In genomic region chr15:45456212-45457106, GRCh38 we compare ENCODE assay signal across 9 cellular contexts.
DNase-seq lines count a peak whose midpoint lies in the region; ATAC-seq, FAIRE-seq and TF ChIP-seq lines count a peak whose summit lies in the region.
"Had no signal": no experiment of that assay in that cellular context is flagged by ENCODE, and none has a peak within 500 bp of the region (broad histone marks: within the 10 kb centered on the region; RNA-seq: fewer than 3 reads in every experiment).

No MANE protein-coding gene starts in this region.

- H3K56ac ChIP-seq in H1 (replicated peaks; ENCODE audit: insufficient read length, low read depth, low read length): no peak overlapping the region

- H3K4me1 ChIP-seq in H1 (replicated peaks in 1 of 4; ENCODE audit: control insufficient read depth in 3 of 4, insufficient read depth in 4 of 4, low read length in 3 of 4) (no peaks in the 10 kb centered on the region), thoracic aorta (ENCODE audit: control insufficient read depth in 1 of 2, low read depth in 2 of 2) (peaks cover 3 to 6% of the 10 kb centered on the region in 2 donors)

- H3K36me3 Mint-ChIP-seq in CD4-positive, alpha-beta T cell (ENCODE audit: low read depth): no peaks in the 10 kb centered on the region
- no peaks in the 10 kb centered on the region for H3K36me3 Mint-ChIP-seq in natural killer cell

- H2BK5ac ChIP-seq in H1 (ENCODE audit: low read depth, low read length): no peak overlapping the region

- no peaks in the 10 kb centered on the region for H3K36me3 ChIP-seq in MG63
- no peaks in the 10 kb centered on the region for H3K36me3 ChIP-seq in H1 (ENCODE audit: control insufficient read depth in 2 of 4, insufficient read depth in 4 of 4, low read length in 3 of 4)
- no peaks in the 10 kb centered on the region for H3K36me3 ChIP-seq in thoracic aorta
- H3K36me3 ChIP-seq: HAP-1 had no signal

- H2AK5ac ChIP-seq in H1 (ENCODE audit: low read depth, low read length): no peak overlapping the region

- H4K5ac ChIP-seq in H1 (ENCODE audit: insufficient read length, low read depth, low read length): no peak overlapping the region

- H4K8ac ChIP-seq in H1 (ENCODE audit: extremely low read depth, insufficient read depth, low read length): no peak overlapping the region

- H3K4ac ChIP-seq in H1 (replicated peaks; ENCODE audit: insufficient read length, low read depth, low read length): no peak overlapping the region

- CTCF ChIA-PET in CD4-positive, alpha-beta T cell (lab: Charles Lee): interaction anchor here (1.7 to 3.8 kb wide), 6 partner anchors 24 to 158 kb away, joined by 6 to 30 read pairs (median 14); a partner anchor contains a TSS
- CTCF ChIA-PET in H1 (lab: Charles Lee; ENCODE audit: partially characterized antibody): interaction anchor here (0.7 to 6.6 kb wide), 33 partner anchors 12 to 293 kb away, joined by 3 to 76 read pairs (median 5); a partner anchor contains a TSS

- peaks cover 0 to 2% of the 10 kb centered on the region in 2 experiments for H4K20me1 ChIP-seq in H1 (replicated peaks in 1 of 2; ENCODE audit: control insufficient read depth in 1 of 2, insufficient read depth in 2 of 2, low read length in 2 of 2)

- H3K4me1 Mint-ChIP-seq in CD4-positive, alpha-beta T cell (ENCODE audit: low read depth): peaks cover 49% of the 10 kb centered on the region
- H3K4me1 Mint-ChIP-seq in natural killer cell: peaks cover 21 to 26% of the 10 kb centered on the region in 2 donors

- H3K27ac Mint-ChIP-seq in CD4-positive, alpha-beta T cell: peak overlapping the region; percentile 83
- H3K27ac Mint-ChIP-seq in natural killer cell: peak overlapping the region; percentile 21 to 38

- no peak overlapping the region for H3K4me2 ChIP-seq in H1 (ENCODE audit: insufficient read depth in 1 of 2, low read depth in 2 of 2, low read length in 2 of 2)

- no peaks in the 10 kb centered on the region for H3K27me3 Mint-ChIP-seq in CD4-positive, alpha-beta T cell
- no peaks in the 10 kb centered on the region for H3K27me3 Mint-ChIP-seq in natural killer cell (ENCODE audit: low read depth in 2 of 2)

- no peak overlapping the region for H3K27ac ChIP-seq in CD4-positive, alpha-beta T cell (ENCODE audit: low read depth, low read length)
- H3K27ac ChIP-seq in H1 (ENCODE audit: low read depth, low read length) (no peak overlapping the region), thoracic aorta (no peak overlapping the region)

- FAIRE-seq in H1 (lab: Jason Lieb, UNC): no peak

- H2BK15ac ChIP-seq in H1 (ENCODE audit: low read length): no peak overlapping the region

- POLR2A ChIA-PET in CD4-positive, alpha-beta T cell (lab: Charles Lee): interaction anchor here (0.7 to 2.0 kb wide), 4 partner anchors 25 to 335 kb away, joined by 3 to 8 read pairs (median 4); a partner anchor contains a TSS
- POLR2A ChIA-PET in H1 (lab: Charles Lee; ENCODE audit: partially characterized antibody): no interaction called here

- no peak overlapping the region for H3K23ac ChIP-seq in H1 (ENCODE audit: insufficient read length)

- H3K4me3 ChIP-seq in MG63 (no peak overlapping the region), H1 (ENCODE audit: extremely low read depth in 1 of 4, insufficient read depth in 2 of 4, low read depth in 3 of 4, low read length in 4 of 4) (no peak overlapping the region), thoracic aorta (no peak overlapping the region)
- H3K4me3 ChIP-seq: HAP-1 had no signal

- H3K9ac ChIP-seq in H1 (replicated peaks in 1 of 4; ENCODE audit: extremely low read depth in 1 of 4, low read depth in 3 of 4, low read length in 3 of 4): no peak overlapping the region

- H2AFZ ChIP-seq in H1 (ENCODE audit: low read length): no peak overlapping the region

- no peak overlapping the region for H2BK20ac ChIP-seq in H1 (ENCODE audit: low read length)

- TF ChIP-seq CTCF in CD4-positive, alpha-beta T cell (IDR thresholded peaks at IDR 0.05): no peak
- TF ChIP-seq CTCF in H1 (IDR thresholded peaks at IDR 0.05; ENCODE audit: control extremely low read depth in 1 of 3, insufficient read depth in 1 of 3, low read depth in 1 of 3, low read length in 3 of 3) (no peak), natural killer cell (IDR thresholded peaks at IDR 0.05) (no peak), thoracic aorta (IDR thresholded peaks at IDR 0.05) (no peak)

- no peak overlapping the region for H4K91ac ChIP-seq in H1 (replicated peaks; ENCODE audit: insufficient read length, low read length)

- no peak for TF ChIP-seq RAD21 in H1 (IDR thresholded peaks at IDR 0.05 in 1 of 2, conservative IDR thresholded peaks at IDR 0.05 in 1 of 2; ENCODE audit: low read depth in 2 of 2, low read length in 2 of 2)

- H3K23me2 ChIP-seq in H1 (ENCODE audit: low read depth, low read length): peaks cover 5% of the 10 kb centered on the region; the same call in 1 of the 2 replicates

- DNase-seq in CD4-positive, alpha-beta T cell: peak in 9 of 10 experiments; percentile 22 to 67 (median 40)
- DNase-seq in MG63: peak; percentile 93
- peak; percentile 68 to 78 for DNase-seq in activated CD4-positive, alpha-beta T cell treated with anti-CD3 and anti-CD28 coated beads, Interleukin-2, amount 50 U/mL, for 48 hours
- DNase-seq in H1 (ENCODE audit: low read depth in 1 of 2, low spot score in 2 of 2): no peak
- DNase-seq in natural killer cell: no peak
- DNase-seq in thoracic aorta (ENCODE audit: low spot score): peak; percentile 31

- no peaks in the 10 kb centered on the region for H3K27me3 ChIP-seq in CD4-positive, alpha-beta T cell (ENCODE audit: control insufficient read depth, insufficient read depth, low read length)
- H3K27me3 ChIP-seq in MG63 (no peaks in the 10 kb centered on the region), H1 (replicated peaks in 1 of 4; ENCODE audit: control insufficient read depth in 3 of 4, extremely low read depth in 1 of 4, insufficient read depth in 3 of 4, low read length in 3 of 4) (peaks cover 7 to 15% (median 10%) of the 10 kb centered on the region in 4 experiments), thoracic aorta (replicated peaks; ENCODE audit: insufficient read depth) (no peaks in the 10 kb centered on the region)

- no peaks in the 10 kb centered on the region for H3K9me3 ChIP-seq in CD4-positive, alpha-beta T cell (ENCODE audit: control insufficient read depth, low read length)
- H3K9me3 ChIP-seq in MG63 (no peaks in the 10 kb centered on the region), H1 (ENCODE audit: insufficient read depth in 2 of 2, low read depth in 1 of 2, low read length in 1 of 2) (peaks cover 5% of the 10 kb centered on the region in 2 experiments), thoracic aorta (no peaks in the 10 kb centered on the region)
- H3K9me3 ChIP-seq: HAP-1 had no signal

- peaks cover 2% of the 10 kb centered on the region for H3K9me3 Mint-ChIP-seq in CD4-positive, alpha-beta T cell
- no peaks in the 10 kb centered on the region for H3K9me3 Mint-ChIP-seq in natural killer cell

- peak overlapping the region; percentile 67 for H3K4me3 Mint-ChIP-seq in CD4-positive, alpha-beta T cell
- H3K4me3 Mint-ChIP-seq in natural killer cell: no peak overlapping the region

- H2BK12ac ChIP-seq in H1 (ENCODE audit: low read depth, low read length): no peak overlapping the region

- no peak for TF ChIP-seq EP300 in H1 (IDR thresholded peaks at IDR 0.05; ENCODE audit: borderline replicate concordance in 1 of 2, low read depth in 2 of 2, low read length in 2 of 2)

- H3K18ac ChIP-seq in H1 (ENCODE audit: extremely low read depth, low read length): no peak overlapping the region

- no peaks in the 10 kb centered on the region; the same call in 1 of the 2 replicates for H3K79me1 ChIP-seq in H1 (ENCODE audit: low read depth, low read length)

- no peaks in the 10 kb centered on the region for H3K79me2 ChIP-seq in H1 (ENCODE audit: control insufficient read depth in 1 of 2, insufficient read depth in 2 of 2, low read length in 2 of 2)

- ATAC-seq in CD4-positive, alpha-beta T cell (ENCODE audit: poor library complexity): peak; percentile 32
- ATAC-seq in natural killer cell: peak; percentile 16 to 62 (median 49)
- peak; percentile 17 for ATAC-seq in thoracic aorta (ENCODE audit: insufficient number of reproducible peaks, low FRiP score, low read depth)
- no peak for ATAC-seq in GM18517 (IDR thresholded peaks at IDR 0.05; ENCODE audit: unreplicated experiment)
- no peak for ATAC-seq in HG02970 (IDR thresholded peaks at IDR 0.05; ENCODE audit: low FRiP score, unreplicated experiment)

- no peak overlapping the region for H2BK120ac ChIP-seq in H1 (replicated peaks; ENCODE audit: low read depth, low read length)

- no peak overlapping the region for H3K14ac ChIP-seq in H1 (ENCODE audit: insufficient read length)

- intact Hi-C loops in CD4-positive, alpha-beta T cell (cut with DNase I, micrococcal nuclease): loop anchor here (1.0 to 5.0 kb wide), 4 partner anchors 26 to 149 kb away; partner anchors contain the start of gene SLC30A4 (in 1 of the 2)
- intact Hi-C loops in natural killer cell (cut with micrococcal nuclease): loop anchor here (1.0 to 5.0 kb wide), 2 partner anchors 26 to 149 kb away; no protein-coding TSS in a partner anchor

- no peak for TF ChIP-seq POLR2A in H1 (IDR thresholded peaks at IDR 0.05; ENCODE audit: control extremely low read depth in 1 of 2, low read depth in 2 of 2, low read length in 2 of 2)

- WGBS in H1 (ENCODE audit: extremely low coverage in 1 of 2, insufficient coverage in 1 of 2, insufficient read length in 1 of 2, insufficient replicate concordance in 2 of 2, low coverage in 1 of 2, low lambda C conversion rate in 2 of 2, missing lambda C conversion rate in 1 of 2), 2 experiments: 89% methylated on average over 20 of the region's 22 CpGs; no CpG with 5 or more reads in 1 of the 2 experiments

TF ChIP-seq in H1, 55 proteins besides CTCF, POLR2A, EP300 and RAD21:
- TF ChIP-seq SP2 (IDR thresholded peaks at IDR 0.05; ENCODE audit: low read length) (no peak), JUND (IDR thresholded peaks at IDR 0.05; ENCODE audit: low read length) (peak; percentile 14; the same call in 1 of the 2 replicates), GABPA (IDR thresholded peaks at IDR 0.05; ENCODE audit: borderline replicate concordance, insufficient read depth, low read length) (no peak), TBP (IDR thresholded peaks at IDR 0.05; ENCODE audit: low read depth, low read length) (no peak)

Comparison
In these comparisons a context has a peak if more than half of its experiments do, and no peak if none do; other contexts are left out.
1. ATAC-seq: peak in CD4-positive, alpha-beta T cell (single experiment), natural killer cell (3 of 3) and thoracic aorta (single experiment); none in GM18517 (single experiment) and HG02970 (single experiment).
2. DNase-seq: peak in CD4-positive, alpha-beta T cell (9 of 10), MG63 (single experiment), activated CD4-positive, alpha-beta T cell treated with anti-CD3 and anti-CD28 coated beads, Interleukin-2, amount 50 U/mL, for 48 hours (2 of 2) and thoracic aorta (single experiment); none in H1 (0 of 2) and natural killer cell (single experiment).